1 cellular context compared by ENCODE assay signal in the genomic region with DNA sequence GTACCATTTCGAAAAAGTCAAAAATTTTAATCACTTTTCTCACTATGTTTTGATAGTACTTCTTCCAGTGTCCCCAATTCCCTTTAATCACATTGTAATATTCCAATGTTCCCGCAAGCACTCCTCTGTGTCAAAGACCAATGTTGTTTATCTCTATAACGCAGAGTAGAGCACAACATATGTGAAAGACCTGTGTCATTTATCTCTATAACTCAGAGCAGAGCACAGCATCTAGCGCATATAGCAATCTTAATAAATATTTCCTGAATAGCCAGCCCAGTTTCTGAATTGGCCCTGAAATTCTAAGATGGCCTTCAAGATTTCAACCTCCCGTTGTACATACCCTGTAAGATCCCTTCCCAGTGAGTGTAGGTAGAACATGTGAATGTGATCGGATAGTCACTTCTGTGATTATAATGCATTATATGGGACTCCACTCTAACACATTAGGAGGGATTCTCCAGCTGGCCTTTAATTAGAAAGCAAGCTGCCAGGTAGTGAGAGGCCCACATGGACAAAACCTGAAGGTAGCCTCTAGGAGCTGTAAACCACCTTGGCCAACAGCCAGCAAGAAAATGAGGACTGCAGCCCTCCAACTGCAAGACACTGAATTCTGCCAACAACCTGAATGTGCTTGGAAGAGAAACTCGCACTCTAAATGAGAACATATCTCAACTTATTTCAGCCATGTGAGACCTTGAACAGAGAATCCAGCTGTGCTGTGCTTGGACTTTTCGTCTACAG.
TF ChIP-seq lines count a peak whose summit lies in the region.

No MANE protein-coding gene starts in this region.

TF ChIP-seq in H1, 55 proteins besides CTCF, POLR2A, EP300 and RAD21:
- TF ChIP-seq MAX (IDR thresholded peaks at IDR 0.05) (no peak), JUN (IDR thresholded peaks at IDR 0.05; ENCODE audit: low read depth, low read length) (no peak), EZH2 (IDR thresholded peaks at IDR 0.05; ENCODE audit: low read depth, low read length, severe bottlenecking) (no peak), GTF2F1 (IDR thresholded peaks at IDR 0.05; ENCODE audit: borderline replicate concordance, low read depth, low read length) (no peak), BRCA1 (IDR thresholded peaks at IDR 0.05; ENCODE audit: low read depth, low read length) (no peak), TAF1 (IDR thresholded peaks at IDR 0.05; ENCODE audit: low read depth, low read length) (no peak), SIRT6 (IDR thresholded peaks at IDR 0.05; ENCODE audit: low read length) (no peak), CHD2 (IDR thresholded peaks at IDR 0.05; ENCODE audit: low read length) (no peak)
